11 cellular contexts compared by ENCODE assay signal in genomic region chr4:125390126-125390525, GRCh38.
DNase-seq lines count a peak whose midpoint lies in the region; ATAC-seq and TF ChIP-seq lines count a peak whose summit lies in the region.
"Had no signal": no experiment of that assay in that cellular context is flagged by ENCODE, and none has a peak within 500 bp of the region (broad histone marks: within the 10 kb centered on the region; RNA-seq: fewer than 3 reads in every experiment).

No MANE protein-coding gene starts in this region.

- H3K36me3 Mint-ChIP-seq in MCF 10A (ENCODE audit: insufficient read depth, unreplicated experiment) = no peaks in the 10 kb centered on the region

- peak; percentile 90 to 99 for ATAC-seq in right cardiac atrium
- ATAC-seq in HG03108 (IDR thresholded peaks at IDR 0.05; ENCODE audit: unreplicated experiment) = no peak
- ATAC-seq in HG02870 (IDR thresholded peaks at IDR 0.05; ENCODE audit: unreplicated experiment) = no peak

- H3K36me3 ChIP-seq in stomach = no peaks in the 10 kb centered on the region

- H3K4me1 ChIP-seq in right cardiac atrium (ENCODE audit: control insufficient read depth, insufficient read depth, low read length) = peaks cover 2% of the 10 kb centered on the region
- H3K4me1 ChIP-seq in stomach = peaks cover 0 to 30% (median 12%) of the 10 kb centered on the region in 4 donors

- H3K27ac ChIP-seq in right cardiac atrium (ENCODE audit: low read length) (peak overlapping the region; percentile 67), stomach (peak overlapping the region in 4 of 5 donors; percentile 45 to 73 (median 66))
- H3K27ac ChIP-seq: KMS-11 had no signal

- H3K27me3 ChIP-seq in right cardiac atrium (ENCODE audit: control insufficient read depth, insufficient read depth) = no peaks in the 10 kb centered on the region
- H3K27me3 ChIP-seq in stomach = no peaks in the 10 kb centered on the region

- no peaks in the 10 kb centered on the region for H3K9me3 Mint-ChIP-seq in MCF 10A (ENCODE audit: unreplicated experiment)

- 50% methylated on average over 4 of the region's 4 CpGs for WGBS in right cardiac atrium
- WGBS in stomach, 5 donors = 47 to 83% (median 73%) methylated on average over 4 of the region's 4 CpGs

- no peaks in the 10 kb centered on the region for H3K27me3 Mint-ChIP-seq in MCF 10A (ENCODE audit: insufficient read depth, unreplicated experiment)

- no peak for TF ChIP-seq POLR2A in stomach (IDR thresholded peaks at IDR 0.05)
- TF ChIP-seq POLR2A in erythroblast (IDR thresholded peaks at IDR 0.05; ENCODE audit: low read length) = no peak

- peaks cover 33% of the 10 kb centered on the region for H3K4me1 Mint-ChIP-seq in MCF 10A (ENCODE audit: insufficient read depth, unreplicated experiment)

- peak overlapping the region; percentile 27 for H3K4me3 ChIP-seq in right cardiac atrium (ENCODE audit: low read length)
- no peak overlapping the region for H3K4me3 ChIP-seq in stomach

- TF ChIP-seq EP300 in stomach (IDR thresholded peaks at IDR 0.05) = no peak

- CTCF ChIA-PET in MCF 10A (lab: Yijun Ruan, JAX) = interaction anchor here (0.7 to 1.8 kb wide), 5 partner anchors 12 to 346 kb away, joined by 3 to 7 read pairs (median 4); partner anchors contain the start of gene FAT4

- no TSS peak for BruUV-seq in MCF 10A (replicated peaks; lab: Mats Ljungman, UMichigan)

- H3K4me3 Mint-ChIP-seq in MCF 10A (ENCODE audit: unreplicated experiment) = peak overlapping the region; percentile 60

- TF ChIP-seq CTCF in MCF 10A (IDR thresholded peaks at IDR 0.05; ENCODE audit: unreplicated experiment) = no peak
- TF ChIP-seq CTCF in stomach (IDR thresholded peaks at IDR 0.05) = no peak

- peak overlapping the region; percentile 87 for H3K27ac Mint-ChIP-seq in MCF 10A (ENCODE audit: low read depth, unreplicated experiment)

- intact Hi-C loops in MCF 10A (cut with micrococcal nuclease) (loop anchor here (1.0 to 10.0 kb wide), 2 partner anchors 74 to 355 kb away; no protein-coding TSS in a partner anchor), right cardiac atrium (cut with DNase I) (no loop called here), stomach (cut with DNase I; ENCODE audit: low total_unique reads) (no loop called here)

- POLR2A ChIA-PET in MCF 10A (lab: Yijun Ruan, JAX) = interaction anchor here (0.6 to 3.8 kb wide), 7 partner anchors 20 to 1783 kb away, joined by 3 to 32 read pairs (median 4); partner anchors contain the start of gene FAT4

- H3K9me3 ChIP-seq in right cardiac atrium (ENCODE audit: control insufficient read depth, low read length) (no peaks in the 10 kb centered on the region), stomach (no peaks in the 10 kb centered on the region)

- DNase-seq in HCEC 1CT (peak; percentile 83), MCF 10A (ENCODE audit: unreplicated experiment) (peak; percentile 63), right cardiac atrium (no peak), stomach (no peak), DMS53 treated with DMSO at 0.1 percent for 48 hours (lab: John Stamatoyannopoulos, UW; ENCODE audit: unreplicated experiment) (no peak), erythroblast (lab: John Stamatoyannopoulos, UW) (no peak)
- DNase-seq: activated CD4-positive, alpha-beta T cell treated with anti-CD3 and anti-CD28 coated beads for 1 hour; DND-41 had no signal

Comparison
In these comparisons a context has a peak if more than half of its experiments do, and no peak if none do; other contexts are left out.
1. DNase-seq: peak in HCEC 1CT (single experiment) and MCF 10A (single experiment); none in right cardiac atrium (0 of 3), stomach (single experiment), DMS53 treated with DMSO at 0.1 percent for 48 hours (single experiment) and erythroblast (0 of 2).
2. ATAC-seq: peak in right cardiac atrium (2 of 2); none in HG03108 (single experiment) and HG02870 (single experiment).